In the genomic region with DNA sequence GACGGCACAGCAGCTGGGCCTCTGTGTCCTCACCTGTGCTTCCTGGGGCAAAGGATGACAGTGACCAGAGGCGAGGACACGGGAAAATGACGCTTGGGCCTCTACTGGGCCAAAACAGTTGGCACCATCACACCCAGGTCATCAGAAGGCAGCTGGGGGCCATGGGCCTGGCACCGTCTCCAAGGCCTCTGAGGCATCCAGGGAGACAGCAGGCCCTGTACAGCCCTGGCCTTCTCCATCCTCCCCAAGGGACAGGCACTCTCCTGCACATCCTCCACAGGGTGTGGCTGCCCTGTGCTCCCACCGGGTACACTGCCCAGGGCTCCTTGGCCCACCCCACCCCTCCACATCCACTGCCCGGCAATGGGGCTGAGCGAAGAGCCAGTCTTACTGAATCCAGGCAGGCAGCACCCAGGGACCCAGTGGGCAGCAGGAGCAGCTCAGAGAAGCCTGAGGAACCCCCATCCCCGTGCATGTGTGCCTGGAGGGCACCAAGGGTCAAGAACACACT, we compare ENCODE assay signal across 1 cellular context.
TF ChIP-seq lines count a peak whose summit lies in the region.

No MANE protein-coding gene starts in this region.

TF ChIP-seq in H1, 55 proteins besides CTCF, POLR2A, EP300 and RAD21:
- no peak for TF ChIP-seq RBBP5 (IDR thresholded peaks at IDR 0.05; ENCODE audit: borderline replicate concordance, low read depth, low read length)
- TF ChIP-seq SIRT6 (IDR thresholded peaks at IDR 0.05; ENCODE audit: low read length) = no peak
- TF ChIP-seq ATF3 (IDR thresholded peaks at IDR 0.05; ENCODE audit: insufficient read depth, low read depth, low read length) = no peak
- no peak for TF ChIP-seq KDM4A (IDR thresholded peaks at IDR 0.05; ENCODE audit: low read depth, low read length, severe bottlenecking)
- TF ChIP-seq CBX8 (IDR thresholded peaks at IDR 0.05; ENCODE audit: borderline replicate concordance, low read depth, low read length) = no peak
- TF ChIP-seq SIN3A (conservative IDR thresholded peaks at IDR 0.05 in 1 of 2, IDR thresholded peaks at IDR 0.05 in 1 of 2; ENCODE audit: low read depth in 1 of 2, low read length in 2 of 2) = no peak
- TF ChIP-seq MAFK (IDR thresholded peaks at IDR 0.05; ENCODE audit: low read depth, low read length) = no peak
- TF ChIP-seq CBX5 (IDR thresholded peaks at IDR 0.05; ENCODE audit: low read depth, low read length) = no peak
